ENCODE assay signal across 33 cellular contexts in the genomic region with DNA sequence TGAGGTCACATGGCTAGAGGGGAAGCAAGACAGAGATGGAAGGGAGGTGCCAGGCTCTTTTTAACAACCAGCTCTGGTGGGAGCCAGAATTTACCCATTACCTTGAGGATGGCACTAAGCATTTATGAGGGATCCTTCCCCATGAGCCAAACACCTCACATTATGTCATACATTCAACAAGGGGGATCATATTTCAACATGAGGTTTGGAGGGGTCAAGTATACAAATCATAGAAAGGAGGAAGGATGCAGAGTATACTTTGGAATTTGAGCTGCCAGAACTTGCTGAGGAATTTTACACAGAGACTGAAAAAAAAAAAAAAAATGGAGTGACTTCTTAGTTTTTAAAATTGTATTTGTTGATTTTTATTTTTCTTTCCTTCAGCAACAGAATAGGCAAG.
DNase-seq lines count a peak whose midpoint lies in the region; ATAC-seq, FAIRE-seq and TF ChIP-seq lines count a peak whose summit lies in the region.
"Had no signal": no experiment of that assay in that cellular context is flagged by ENCODE, and none has a peak within 500 bp of the region (broad histone marks: within the 10 kb centered on the region; RNA-seq: fewer than 3 reads in every experiment).

No MANE protein-coding gene starts in this region.

- FAIRE-seq in keratinocyte (lab: Jason Lieb, UNC), result no peak
- FAIRE-seq: H54 had no signal

- no peak overlapping the region for H3K4me3 ChIP-seq in keratinocyte (ENCODE audit: control insufficient read depth in 2 of 3, extremely low read depth in 1 of 3, insufficient read depth in 2 of 3, low read depth in 1 of 3, low read length in 3 of 3)
- H3K4me3 ChIP-seq: BLaER1 treated with 17β-estradiol and CSF1 and Interleukin-3, amounts not matched to agents 10 nM and 100 nM; esophagus squamous epithelium; gastrocnemius medialis; right lobe of liver had no signal

- POLR2A ChIA-PET in activated CD4-positive, alpha-beta T cell treated with anti-CD3 and anti-CD28 coated beads for 36 hours (lab: Charles Lee), result no interaction called here

- intact Hi-C loops in activated CD4-positive, alpha-beta T cell treated with anti-CD3 and anti-CD28 coated beads for 36 hours (cut with DNase I, micrococcal nuclease), result no loop called here

- dilution Hi-C loops in keratinocyte (cut with MboI; ENCODE audit: extremely low pct_ligation_motif_present, low sequenced_read_pairs), result no loop called here

- H3K4me1 Mint-ChIP-seq in activated CD4-positive, alpha-beta T cell treated with anti-CD3 and anti-CD28 coated beads for 36 hours, result no peaks in the 10 kb centered on the region
- H3K4me1 Mint-ChIP-seq: activated naive CD4-positive, alpha-beta T cell treated with anti-CD3 and anti-CD28 coated beads, Interleukin-2, amount 50 U/mL, for 24 hours; activated T-helper 17 cell treated with anti-CD3 and anti-CD28 coated beads, Interleukin-2, amount 50 U/mL, for 72 hours; endodermal cell; naive B cell; stimulated activated effector memory CD8-positive, alpha-beta T cell treated with anti-CD3 and anti-CD28 coated beads, Interleukin-12 subunit alpha, Interleukin-12 subunit beta, amount 100 ng/mL, for 72 hours had no signal

- H3K9me3 ChIP-seq in keratinocyte (ENCODE audit: control insufficient read depth, low read depth, low read length), result no peaks in the 10 kb centered on the region
- H3K9me3 ChIP-seq: BLaER1 treated with 17β-estradiol and CSF1 and Interleukin-3, amounts not matched to agents 10 nM and 100 nM; esophagus squamous epithelium; gastrocnemius medialis; right lobe of liver had no signal

- H3K27me3 ChIP-seq in keratinocyte (ENCODE audit: control insufficient read depth, extremely low read depth, insufficient read depth, low read length), result no peaks in the 10 kb centered on the region
- H3K27me3 ChIP-seq: BLaER1 treated with 17β-estradiol and CSF1 and Interleukin-3, amounts not matched to agents 10 nM and 100 nM; esophagus squamous epithelium; gastrocnemius medialis; right lobe of liver had no signal

- H3K79me2 ChIP-seq in keratinocyte (ENCODE audit: control insufficient read depth, insufficient read depth, low read length), result no peaks in the 10 kb centered on the region

- TF ChIP-seq CTCF in keratinocyte (optimal IDR thresholded peaks at IDR 0.05 in 1 of 3, IDR thresholded peaks at IDR 0.05 in 1 of 3, conservative IDR thresholded peaks at IDR 0.05 in 1 of 3; ENCODE audit: extremely low read depth in 1 of 3, insufficient read depth in 2 of 3, low read length in 3 of 3), result no peak

- DNase-seq in ELR (ENCODE audit: low read depth) (peak; percentile 22), HT1080 (ENCODE audit: low read depth) (peak; percentile 34), amniotic epithelial cell (ENCODE audit: low read depth) (peak; percentile 2), keratinocyte (ENCODE audit: low read depth, low spot score) (no peak)
- no peak for DNase-seq in activated CD4-positive, alpha-beta T cell treated with anti-CD3 and anti-CD28 coated beads for 36 hours
- DNase-seq: activated CD4-positive, alpha-beta memory T cell treated with anti-CD3 and anti-CD28 coated beads for 36 hours; anterior cingulate cortex; caudate nucleus; COR-L47; DND-41; endodermal cell; esophagus squamous epithelium; gastrocnemius medialis; KBM-7; naive B cell; NCI-H1417 treated with DMSO at 0.1 percent for 48 hours; NCI-H2107; NCI-H510A; right lobe of liver; stimulated activated CD4-positive, alpha-beta T cell treated with anti-CD3 and anti-CD28 coated beads, Interleukin-12 subunit alpha, Interleukin-12 subunit beta, amount 100 ng/mL, for 4 hours; stimulated activated CD4-positive, alpha-beta T cell treated with anti-CD3 and anti-CD28 coated beads, Interleukin-4, amount 100 ng/mL, for 24 hours had no signal

- peaks cover 9% of the 10 kb centered on the region for H3K9me3 Mint-ChIP-seq in activated CD4-positive, alpha-beta T cell treated with anti-CD3 and anti-CD28 coated beads for 36 hours (ENCODE audit: low read depth)
- H3K9me3 Mint-ChIP-seq: endodermal cell, type B pancreatic cell had no signal

- CTCF ChIA-PET in activated CD4-positive, alpha-beta T cell treated with anti-CD3 and anti-CD28 coated beads for 36 hours (lab: Charles Lee), result no interaction called here

- ATAC-seq in activated CD4-positive, alpha-beta T cell treated with anti-CD3 and anti-CD28 coated beads for 36 hours, result no peak
- ATAC-seq in HG02798 (IDR thresholded peaks at IDR 0.05; ENCODE audit: poor library complexity, unreplicated experiment) (no peak), GM18867 (IDR thresholded peaks at IDR 0.05; ENCODE audit: unreplicated experiment) (no peak)
- ATAC-seq: activated CD4-positive, CD25-positive, alpha-beta regulatory T cell treated with anti-CD3 and anti-CD28 coated beads, Interleukin-2, amount 50 U/mL, for 24 hours; activated T-helper 17 cell treated with anti-CD3 and anti-CD28 coated beads, Interleukin-2, amount 50 U/mL, for 72 hours; gastrocnemius medialis; right lobe of liver; stimulated activated effector memory CD8-positive, alpha-beta T cell treated with anti-CD3 and anti-CD28 coated beads, Interleukin-12 subunit alpha, Interleukin-12 subunit beta, amount 100 ng/mL, for 72 hours had no signal

- no peak overlapping the region for H3K9ac ChIP-seq in keratinocyte (ENCODE audit: control insufficient read depth, extremely low read depth, insufficient read depth, low read length)
- H3K9ac ChIP-seq: BLaER1 treated with 17β-estradiol and CSF1 and Interleukin-3, amounts not matched to agents 10 nM and 100 nM had no signal

- H3K27ac ChIP-seq in keratinocyte (ENCODE audit: control insufficient read depth, insufficient read depth, low read length), result no peak overlapping the region
- H3K27ac ChIP-seq: BLaER1 treated with 17β-estradiol and CSF1 and Interleukin-3, amounts not matched to agents 10 nM and 100 nM; esophagus squamous epithelium; gastrocnemius medialis; right lobe of liver had no signal

- no peaks in the 10 kb centered on the region for H3K27me3 Mint-ChIP-seq in activated CD4-positive, alpha-beta T cell treated with anti-CD3 and anti-CD28 coated beads for 36 hours
- H3K27me3 Mint-ChIP-seq: activated CD4-positive, alpha-beta memory T cell treated with anti-CD3 and anti-CD28 coated beads for 36 hours; activated naive CD4-positive, alpha-beta T cell treated with anti-CD3 and anti-CD28 coated beads, Interleukin-2, amount 50 U/mL, for 24 hours; activated T-helper 17 cell treated with anti-CD3 and anti-CD28 coated beads, Interleukin-2, amount 50 U/mL, for 72 hours; naive B cell; progenitor cell of endocrine pancreas; type B pancreatic cell had no signal

- no peak overlapping the region for H3K4me3 Mint-ChIP-seq in activated CD4-positive, alpha-beta T cell treated with anti-CD3 and anti-CD28 coated beads for 36 hours
- H3K4me3 Mint-ChIP-seq: activated CD4-positive, alpha-beta memory T cell treated with anti-CD3 and anti-CD28 coated beads for 36 hours; activated naive CD4-positive, alpha-beta T cell treated with anti-CD3 and anti-CD28 coated beads, Interleukin-2, amount 50 U/mL, for 24 hours; activated T-helper 17 cell treated with anti-CD3 and anti-CD28 coated beads, Interleukin-2, amount 50 U/mL, for 72 hours; endodermal cell; mesothelial cell of epicardium; naive B cell; stimulated activated effector memory CD8-positive, alpha-beta T cell treated with anti-CD3 and anti-CD28 coated beads, Interleukin-12 subunit alpha, Interleukin-12 subunit beta, amount 100 ng/mL, for 72 hours; T-helper 1 cell treated with Interleukin-12 subunit alpha and Interleukin-12 subunit beta and Interleukin-4 antibody, amounts not matched to agents 30 μg/mL and 1 μg/mL, for 36 hours; type B pancreatic cell had no signal

- H3K27ac Mint-ChIP-seq in activated CD4-positive, alpha-beta T cell treated with anti-CD3 and anti-CD28 coated beads for 36 hours, result no peak overlapping the region
- H3K27ac Mint-ChIP-seq: activated CD4-positive, alpha-beta memory T cell treated with anti-CD3 and anti-CD28 coated beads for 36 hours; activated naive CD4-positive, alpha-beta T cell treated with anti-CD3 and anti-CD28 coated beads, Interleukin-2, amount 50 U/mL, for 24 hours; activated T-helper 17 cell treated with anti-CD3 and anti-CD28 coated beads, Interleukin-2, amount 50 U/mL, for 72 hours; endodermal cell; mesothelial cell of epicardium; progenitor cell of endocrine pancreas; stimulated activated effector memory CD8-positive, alpha-beta T cell treated with anti-CD3 and anti-CD28 coated beads, Interleukin-12 subunit alpha, Interleukin-12 subunit beta, amount 100 ng/mL, for 72 hours; T-helper 1 cell treated with Interleukin-12 subunit alpha and Interleukin-12 subunit beta and Interleukin-4 antibody, amounts not matched to agents 30 μg/mL and 1 μg/mL, for 36 hours; type B pancreatic cell had no signal

- H3K4me2 ChIP-seq in keratinocyte (ENCODE audit: control insufficient read depth, extremely low read depth, insufficient read depth, low read depth, low read length), result peak overlapping the region; percentile 10
- H3K4me2 ChIP-seq: BLaER1 treated with 17β-estradiol and CSF1 and Interleukin-3, amounts not matched to agents 10 nM and 100 nM had no signal

- H4K20me1 ChIP-seq in keratinocyte (ENCODE audit: control insufficient read depth, extremely low read depth, insufficient read depth, low read length), result no peaks in the 10 kb centered on the region
- H4K20me1 ChIP-seq: BLaER1 treated with 17β-estradiol and CSF1 and Interleukin-3, amounts not matched to agents 10 nM and 100 nM had no signal

- H3K36me3 ChIP-seq in keratinocyte (ENCODE audit: control insufficient read depth in 2 of 2, extremely low read depth in 1 of 2, insufficient read depth in 2 of 2, low read length in 2 of 2), result no peaks in the 10 kb centered on the region
- H3K36me3 ChIP-seq: BLaER1 treated with 17β-estradiol and CSF1 and Interleukin-3, amounts not matched to agents 10 nM and 100 nM; esophagus squamous epithelium; gastrocnemius medialis; right lobe of liver had no signal

- H3K36me3 Mint-ChIP-seq in activated CD4-positive, alpha-beta T cell treated with anti-CD3 and anti-CD28 coated beads for 36 hours (ENCODE audit: low read depth), result no peaks in the 10 kb centered on the region
- H3K36me3 Mint-ChIP-seq: activated CD4-positive, alpha-beta memory T cell treated with anti-CD3 and anti-CD28 coated beads for 36 hours; activated naive CD4-positive, alpha-beta T cell treated with anti-CD3 and anti-CD28 coated beads, Interleukin-2, amount 50 U/mL, for 24 hours; mesothelial cell of epicardium; naive B cell; stimulated activated effector memory CD8-positive, alpha-beta T cell treated with anti-CD3 and anti-CD28 coated beads, Interleukin-12 subunit alpha, Interleukin-12 subunit beta, amount 100 ng/mL, for 72 hours; type B pancreatic cell had no signal

- H3K9me1 ChIP-seq in keratinocyte (ENCODE audit: control insufficient read depth, extremely low read depth, insufficient read depth, low read length), result no peaks in the 10 kb centered on the region

- peaks cover 9% of the 10 kb centered on the region for H3K4me1 ChIP-seq in keratinocyte (ENCODE audit: control insufficient read depth, extremely low read depth, insufficient read depth, low read length)
- H3K4me1 ChIP-seq: BLaER1 treated with 17β-estradiol and CSF1 and Interleukin-3, amounts not matched to agents 10 nM and 100 nM; esophagus squamous epithelium; gastrocnemius medialis; right lobe of liver had no signal

- H2AFZ ChIP-seq in keratinocyte (ENCODE audit: control insufficient read depth, low read length), result peak overlapping the region; percentile 62

Comparison
In these comparisons a context has a peak if more than half of its experiments do, and no peak if none do; other contexts are left out.
1. DNase-seq: peak in ELR (single experiment), HT1080 (single experiment) and amniotic epithelial cell (single experiment); none in keratinocyte (single experiment) and activated CD4-positive, alpha-beta T cell treated with anti-CD3 and anti-CD28 coated beads for 36 hours (single experiment).